15 cellular contexts compared by ENCODE assay signal in genomic region chr11:9570313-9570712, GRCh38. TPM values are rescaled to one million over a fixed set of nuclear protein-coding genes. Genes with fewer than 3 reads are reported as not detected.
A peak's percentile ranks its signal among the peaks of the same experiment; 100 is the strongest.
DNase-seq lines count a peak whose midpoint lies in the region; TF ChIP-seq lines count a peak whose summit lies in the region.
"Had no signal": no experiment of that assay in that cellular context is flagged by ENCODE, and none has a peak within 500 bp of the region (broad histone marks: within the 10 kb centered on the region; RNA-seq: fewer than 3 reads in every experiment).

No MANE protein-coding gene starts in this region.

- no peaks in the 10 kb centered on the region for H3K9me3 Mint-ChIP-seq in activated CD4-positive, alpha-beta T cell treated with anti-CD3 and anti-CD28 coated beads, Interleukin-2, amount 10 ng/mL, durations not matched to agents 24 days and 14 days
- H3K9me3 Mint-ChIP-seq: activated naive CD8-positive, alpha-beta T cell treated with anti-CD3 and anti-CD28 coated beads, Interleukin-2, amount 50 U/mL, for 24 hours; CD8-positive, alpha-beta memory T cell; stimulated activated effector memory CD8-positive, alpha-beta T cell treated with anti-CD3 and anti-CD28 coated beads, Interleukin-12 subunit alpha, Interleukin-12 subunit beta, amount 100 ng/mL, for 72 hours had no signal

- H3K27ac ChIP-seq in OCI-LY7 (ENCODE audit: low read depth, low read length, poor library complexity, severe bottlenecking) = peak overlapping the region; percentile 78
- H3K27ac ChIP-seq in coronary artery = peak overlapping the region; percentile 88 to 93
- H3K27ac ChIP-seq in transverse colon = peak overlapping the region; percentile 87 to 98 (median 95)

- no peak overlapping the region for H3K4me3 Mint-ChIP-seq in activated CD4-positive, alpha-beta T cell treated with anti-CD3 and anti-CD28 coated beads, Interleukin-2, amount 10 ng/mL, durations not matched to agents 24 days and 14 days
- H3K4me3 Mint-ChIP-seq: activated naive CD8-positive, alpha-beta T cell treated with anti-CD3 and anti-CD28 coated beads, Interleukin-2, amount 50 U/mL, for 24 hours; stimulated activated effector memory CD8-positive, alpha-beta T cell treated with anti-CD3 and anti-CD28 coated beads, Interleukin-12 subunit alpha, Interleukin-12 subunit beta, amount 100 ng/mL, for 72 hours had no signal

- peaks cover 13% of the 10 kb centered on the region for H3K36me3 ChIP-seq in OCI-LY7 (ENCODE audit: insufficient read depth, low read length)
- no peaks in the 10 kb centered on the region for H3K36me3 ChIP-seq in mucosa of stomach (ENCODE audit: control insufficient read depth, insufficient read depth, low read length)
- H3K36me3 ChIP-seq in transverse colon = no peaks in the 10 kb centered on the region

- H3K4me2 ChIP-seq in OCI-LY7 (ENCODE audit: low read length) = peak overlapping the region; percentile 88

- no peak for TF ChIP-seq POLR2A in transverse colon (IDR thresholded peaks at IDR 0.05)

- H2AFZ ChIP-seq in OCI-LY7 (ENCODE audit: low read length) = peak overlapping the region; percentile 55

- H3K9me3 ChIP-seq in OCI-LY7 (ENCODE audit: low read length) = no peaks in the 10 kb centered on the region
- no peaks in the 10 kb centered on the region for H3K9me3 ChIP-seq in mucosa of stomach (ENCODE audit: control insufficient read depth, low read length)
- no peaks in the 10 kb centered on the region for H3K9me3 ChIP-seq in transverse colon

- H3K79me2 ChIP-seq in OCI-LY7 (ENCODE audit: insufficient read depth, low read depth, low read length) = peaks cover 24% of the 10 kb centered on the region

- H3K4me1 ChIP-seq in OCI-LY7 (ENCODE audit: insufficient read depth, low read length, poor library complexity, severe bottlenecking) (peaks cover 46% of the 10 kb centered on the region), mucosa of stomach (ENCODE audit: control insufficient read depth, insufficient read depth, low read length) (peaks cover 75% of the 10 kb centered on the region), transverse colon (peaks cover 34 to 66% (median 48%) of the 10 kb centered on the region in 4 donors)

- H3K27me3 Mint-ChIP-seq in activated CD4-positive, alpha-beta T cell treated with anti-CD3 and anti-CD28 coated beads, Interleukin-2, amount 10 ng/mL, durations not matched to agents 24 days and 14 days = peaks cover 6% of the 10 kb centered on the region
- H3K27me3 Mint-ChIP-seq: activated naive CD8-positive, alpha-beta T cell treated with anti-CD3 and anti-CD28 coated beads, Interleukin-2, amount 50 U/mL, for 24 hours had no signal

- no TSS peak for BruUV-seq in OCI-LY7 (replicated peaks; lab: Mats Ljungman, UMichigan)

- TF ChIP-seq CTCF in OCI-LY7 (conservative IDR thresholded peaks at IDR 0.05; ENCODE audit: low read length) (no peak), coronary artery (IDR thresholded peaks at IDR 0.05) (no peak), transverse colon (IDR thresholded peaks at IDR 0.05) (no peak)

- DNase-seq in OCI-LY7 (ENCODE audit: low spot score) (no peak), coronary artery (ENCODE audit: low spot score) (no peak), transverse colon (no peak), HUDEP-2 (lab: John Stamatoyannopoulos, UW; ENCODE audit: unreplicated experiment in 76 of 76) (no peak), EL (no peak)
- no peak for DNase-seq in activated T-cell treated with anti-CD3 and anti-CD28 coated beads, Interleukin-2, amount 50 U/mL, for 48 hours
- DNase-seq in activated CD4-positive, alpha-beta T cell treated with anti-CD3 and anti-CD28 coated beads, Interleukin-2, amount 10 ng/mL, durations not matched to agents 24 days and 14 days = no peak
- DNase-seq: activated CD4-positive, CD25-positive, alpha-beta regulatory T cell treated with anti-CD3 and anti-CD28 coated beads, Interleukin-2, amount 50 U/mL, for 72 hours; activated naive CD8-positive, alpha-beta T cell treated with anti-CD3 and anti-CD28 coated beads, Interleukin-2, amount 50 U/mL, for 24 hours; CD8-positive, alpha-beta memory T cell; midbrain; NCI-H2171 treated with DMSO at 0.1 percent for 48 hours; stimulated activated CD4-positive, alpha-beta T cell treated with anti-CD3 and anti-CD28 coated beads, Interleukin-4, amount 100 ng/mL, for 24 hours had no signal

- H3K27me3 ChIP-seq in mucosa of stomach (ENCODE audit: control insufficient read depth, insufficient read depth, low read length) (no peaks in the 10 kb centered on the region), transverse colon (no peaks in the 10 kb centered on the region)

- peaks cover 9% of the 10 kb centered on the region for H3K36me3 Mint-ChIP-seq in activated CD4-positive, alpha-beta T cell treated with anti-CD3 and anti-CD28 coated beads, Interleukin-2, amount 10 ng/mL, durations not matched to agents 24 days and 14 days (ENCODE audit: low read depth)

- no peaks in the 10 kb centered on the region for H3K9me2 ChIP-seq in OCI-LY7 (ENCODE audit: insufficient read depth, low read length)

- CTCF ChIA-PET in OCI-LY7 (lab: Charles Lee; ENCODE audit: unreplicated experiment) = interaction anchor here (0.6 kb wide), 1 partner anchor 35 kb away, joined by 3 read pairs; no protein-coding TSS in a partner anchor

- H3K27ac Mint-ChIP-seq in activated CD4-positive, alpha-beta T cell treated with anti-CD3 and anti-CD28 coated beads, Interleukin-2, amount 10 ng/mL, durations not matched to agents 24 days and 14 days = no peak overlapping the region
- H3K27ac Mint-ChIP-seq: stimulated activated effector memory CD8-positive, alpha-beta T cell treated with anti-CD3 and anti-CD28 coated beads, Interleukin-12 subunit alpha, Interleukin-12 subunit beta, amount 100 ng/mL, for 72 hours had no signal

- H4K20me1 ChIP-seq in OCI-LY7 (ENCODE audit: insufficient read depth, low read length) = peaks cover 8% of the 10 kb centered on the region; the same call in 1 of the 2 replicates

- no peak for TF ChIP-seq EP300 in transverse colon (IDR thresholded peaks at IDR 0.05; ENCODE audit: low read depth)

- peak overlapping the region; percentile 99 for H3K4me3 ChIP-seq in OCI-LY7 (ENCODE audit: low read depth, low read length, poor library complexity, severe bottlenecking)
- no peak overlapping the region for H3K4me3 ChIP-seq in coronary artery
- H3K4me3 ChIP-seq in mucosa of stomach (ENCODE audit: low read length) = no peak overlapping the region
- no peak overlapping the region for H3K4me3 ChIP-seq in transverse colon

- in situ Hi-C loops in transverse colon (cut with MboI; ENCODE audit: low pct_ligation_motif_present in 1 of 4, low pct_unique_long_range_greater_than_20kb in 1 of 4, low sequenced_read_pairs in 3 of 4) = no loop called here

- POLR2A ChIA-PET in OCI-LY7 (lab: Charles Lee) = interaction anchor here (0.5 to 15.1 kb wide), 6 partner anchors 25 to 613 kb away, joined by 3 to 509 read pairs (median 3); no protein-coding TSS in a partner anchor

- H3K9ac ChIP-seq in mucosa of stomach (ENCODE audit: low read length) = peak overlapping the region; percentile 67

- 47 to 57% methylated on average over 4 of the region's 4 CpGs for WGBS in transverse colon (ENCODE audit: low coverage in 1 of 2), 2 donors

- intact Hi-C loops in OCI-LY7 (cut with micrococcal nuclease; ENCODE audit: unreplicated experiment) (loop anchor here (5.0 kb wide), 2 partner anchors 33 to 92 kb away; partner anchors contain the start of gene SWAP70), transverse colon (cut with DNase I; ENCODE audit: low total_unique reads) (loop anchor here (5.0 kb wide), 1 partner anchor 43 kb away; no protein-coding TSS in a partner anchor)
- intact Hi-C loops in activated CD4-positive, alpha-beta T cell treated with anti-CD3 and anti-CD28 coated beads, Interleukin-2, amount 10 ng/mL, durations not matched to agents 24 days and 14 days (cut with micrococcal nuclease) = loop anchor here (10.0 kb wide), 4 partner anchors 186 to 886 kb away; partner anchors contain the start of genes ADM, IPO7, RPL27A and TMEM9B

- H3K4me1 Mint-ChIP-seq in activated CD4-positive, alpha-beta T cell treated with anti-CD3 and anti-CD28 coated beads, Interleukin-2, amount 10 ng/mL, durations not matched to agents 24 days and 14 days = peaks cover 20% of the 10 kb centered on the region

RNA-seq across cellular contexts. Expression of gene WEE1, which starts 3.2 kb away (rescaled TPM):
- total RNA-seq in OCI-LY7 (2014; rRNA removed; shearing (Covaris generic)) = 141 and 147 TPM in 2 replicates
- total RNA-seq in OCI-LY7 (2022) = 216 and 237 TPM in 2 replicates
- 10 to 100 TPM in 3 of 4 donors, 1 to 10 TPM in 1; 7.9 to 48.2 (median 31.8) TPM for total RNA-seq in transverse colon
- 55.5 and 57.7 TPM in 2 replicates for total RNA-seq in activated CD4-positive, alpha-beta T cell treated with anti-CD3 and anti-CD28 coated beads, Interleukin-2, amount 10 ng/mL, durations not matched to agents 24 days and 14 days
